ENCODE assay signal across 10 cellular contexts in genomic region chr10:102832248-102832647, GRCh38. TPM values are rescaled to one million over a fixed set of nuclear protein-coding genes. Genes with fewer than 3 reads are reported as not detected.
"Had no signal": no experiment of that assay in that cellular context is flagged by ENCODE, and none has a peak within 500 bp of the region (broad histone marks: within the 10 kb centered on the region; RNA-seq: fewer than 3 reads in every experiment).

No MANE protein-coding gene starts in this region.

- H3K27ac Mint-ChIP-seq: H9 had no signal

- H3K9ac ChIP-seq: GM23248 had no signal

- H2AFZ ChIP-seq: GM23248 had no signal

- H3K4me3 Mint-ChIP-seq: H9, IgD-negative memory B cell had no signal

- H3K4me1 Mint-ChIP-seq: IgD-negative memory B cell had no signal

- H3K4me3 ChIP-seq: GM23248 had no signal

- FAIRE-seq: H54, HepG2 had no signal

- H3K27ac ChIP-seq: GM23248, HL-60 had no signal

- DNase-seq: GOT3, H9, HCEC 1CT, KBM-7 had no signal

RNA-seq across cellular contexts. Expression of gene CYP17A1, which starts 5.0 kb away (rescaled TPM):
- total RNA-seq: GM23248, H9, HT1080 had no signal
- polyA plus RNA-seq: GM23248 had no signal

RNA-seq across cellular contexts. Expression of gene AS3MT, which starts 37.0 kb away (rescaled TPM):
- polyA plus RNA-seq: IgD-negative memory B cell had no signal
